Comparison of ENCODE assay signal across 6 cellular contexts in genomic region chr1:57883145-57883699, GRCh38.
"Had no signal": no experiment of that assay in that cellular context is flagged by ENCODE, and none has a peak within 500 bp of the region (broad histone marks: within the 10 kb centered on the region; RNA-seq: fewer than 3 reads in every experiment).

No MANE protein-coding gene starts in this region.

- H3K4me1 Mint-ChIP-seq: IgD-negative memory B cell had no signal

- H3K27ac Mint-ChIP-seq: IgD-negative memory B cell had no signal

- ATAC-seq: HepG2, K562 had no signal

- H3K4me3 ChIP-seq: K562 had no signal

- H3K4me3 Mint-ChIP-seq: IgD-negative memory B cell had no signal

- DNase-seq: IMR-90, KBM-7 had no signal

- H3K27ac ChIP-seq: HL-60 had no signal

- H3K9me3 Mint-ChIP-seq: IgD-negative memory B cell had no signal

- H3K36me3 Mint-ChIP-seq: IgD-negative memory B cell had no signal
